17 cellular contexts compared by ENCODE assay signal in genomic region chr15:71495381-71495780, GRCh38.
"Had no signal": no experiment of that assay in that cellular context is flagged by ENCODE, and none has a peak within 500 bp of the region (broad histone marks: within the 10 kb centered on the region; RNA-seq: fewer than 3 reads in every experiment).

No MANE protein-coding gene starts in this region.

- H3K27me3 ChIP-seq: colonic mucosa, foreskin keratinocyte, left lung had no signal

- H3K4me1 ChIP-seq: colonic mucosa, left lung had no signal

- H3K4me3 Mint-ChIP-seq: naive thymus-derived CD4-positive, alpha-beta T cell; neural crest cell had no signal

- H3K36me3 ChIP-seq: colonic mucosa, left lung had no signal

- H3K4me2 ChIP-seq: smooth muscle cell had no signal

- H3K4me1 Mint-ChIP-seq: naive thymus-derived CD4-positive, alpha-beta T cell; neural crest cell had no signal

- H3K9me3 ChIP-seq: colonic mucosa had no signal

- H3K36me3 Mint-ChIP-seq: naive thymus-derived CD4-positive, alpha-beta T cell had no signal

- H3K27ac ChIP-seq: colonic mucosa, foreskin keratinocyte, left lung had no signal

- H3K27ac Mint-ChIP-seq: naive thymus-derived CD4-positive, alpha-beta T cell had no signal

- H3K4me3 ChIP-seq: colonic mucosa, left lung, lung, smooth muscle cell had no signal

- DNase-seq: colonic mucosa; dermis blood vessel endothelial cell; erythroblast; foreskin keratinocyte; hypothalamus; kidney glomerular epithelial cell; left lung; mesenchymal stem cell; midbrain; naive thymus-derived CD4-positive, alpha-beta T cell; posterior cingulate gyrus; stimulated activated CD4-positive, alpha-beta T cell treated with anti-CD3 and anti-CD28 coated beads, Interleukin-2, amount 100 ng/mL, for 48 hours; stimulated activated naive CD4-positive, alpha-beta T cell treated with Interleukin-2 at 50 U/mL for 16 hours; trophoblast cell had no signal
